In the genomic region with DNA sequence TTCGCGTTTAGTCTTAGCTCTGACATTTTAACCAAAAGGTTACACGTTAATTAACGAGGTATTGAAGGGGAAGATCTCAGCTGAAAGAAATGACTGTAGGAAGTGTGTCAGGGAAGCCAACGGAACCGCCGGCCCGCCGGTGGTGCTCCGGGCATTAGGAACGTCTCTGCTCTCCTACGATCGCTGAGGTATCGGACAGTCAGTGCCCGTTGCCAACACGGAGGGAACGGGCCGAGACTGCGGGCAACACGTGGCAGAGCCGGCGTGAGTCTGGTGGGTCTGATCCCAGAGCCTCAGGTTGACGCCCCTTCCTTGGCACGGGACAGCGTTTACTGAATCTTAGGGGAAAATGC, we compare ENCODE assay signal across 8 cellular contexts. TPM values are rescaled to one million over a fixed set of nuclear protein-coding genes. Genes with fewer than 3 reads are reported as not detected.
A peak's percentile ranks its signal among the peaks of the same experiment; 100 is the strongest.
DNase-seq lines count a peak whose midpoint lies in the region; ATAC-seq and TF ChIP-seq lines count a peak whose summit lies in the region.
"Not testable (repeated sequence)": the region's sequence is repeated elsewhere in the genome, so short reads cannot be mapped to it uniquely, and the experiment has no call there.

No MANE protein-coding gene starts in this region.

- not testable (repeated sequence) for H3K36me3 Mint-ChIP-seq in activated CD8-positive, alpha-beta T cell treated with anti-CD3 and anti-CD28 coated beads, Interleukin-2, amount 10 ng/mL, durations not matched to agents 7 days and 5 days (ENCODE audit: low read depth)

- not testable (repeated sequence) for TF ChIP-seq EP300 in ovary (IDR thresholded peaks at IDR 0.05); tibial nerve (IDR thresholded peaks at IDR 0.05)

- CTCF ChIA-PET in activated CD8-positive, alpha-beta T cell treated with anti-CD3 and anti-CD28 coated beads, Interleukin-2, amount 10 ng/mL, durations not matched to agents 7 days and 5 days (lab: Charles Lee) = not testable (repeated sequence)

- intact Hi-C loops in ovary (cut with DNase I) = not testable (repeated sequence)

- H3K4me1 ChIP-seq in ovary (ENCODE audit: insufficient read depth) = not testable (repeated sequence)
- peaks cover 0 to 13% (median 0%) of the 10 kb centered on the region in 4 donors for H3K4me1 ChIP-seq in tibial nerve

- not testable (repeated sequence) for H3K9me3 Mint-ChIP-seq in activated CD8-positive, alpha-beta T cell treated with anti-CD3 and anti-CD28 coated beads, Interleukin-2, amount 10 ng/mL, durations not matched to agents 7 days and 5 days (ENCODE audit: insufficient read depth)

- H3K27ac ChIP-seq in coronary artery = peak overlapping the region in 1 of 2 donors; percentile 40
- H3K27ac ChIP-seq in ovary = peak overlapping the region; percentile 29 to 66
- H3K27ac ChIP-seq in tibial nerve = peak overlapping the region in 3 of 4 donors; percentile 1 to 79 (median 27)

- H3K4me3 ChIP-seq in GM12864 (ENCODE audit: low read depth, low read length) (peak overlapping the region; percentile 68), coronary artery (peak overlapping the region; percentile 85), iPS-18c (ENCODE audit: insufficient read depth, low read depth, low read length) (peak overlapping the region; percentile 53), ovary (peak overlapping the region; percentile 59), tibial nerve (peak overlapping the region; percentile 49 to 79 (median 62))

- POLR2A ChIA-PET in activated CD8-positive, alpha-beta T cell treated with anti-CD3 and anti-CD28 coated beads, Interleukin-2, amount 10 ng/mL, durations not matched to agents 7 days and 5 days (lab: Charles Lee) = not testable (repeated sequence)

- not testable (repeated sequence) for H3K9me3 ChIP-seq in iPS-18c (ENCODE audit: control insufficient read depth, insufficient read depth, low read length); ovary; tibial nerve

- WGBS in ovary, 3 donors = 0 to 1% (median 0%) methylated on average over 22 to 25 of the region's 25 CpGs
- WGBS in tibial nerve, 2 donors = 0 to 1% methylated on average over 25 of the region's 25 CpGs

- H3K27me3 ChIP-seq in ovary, tibial nerve: not testable (repeated sequence)

- H3K4me3 Mint-ChIP-seq in activated CD8-positive, alpha-beta T cell treated with anti-CD3 and anti-CD28 coated beads, Interleukin-2, amount 10 ng/mL, durations not matched to agents 7 days and 5 days = peak overlapping the region; percentile 98

- peak overlapping the region; percentile 98 for H3K27ac Mint-ChIP-seq in activated CD8-positive, alpha-beta T cell treated with anti-CD3 and anti-CD28 coated beads, Interleukin-2, amount 10 ng/mL, durations not matched to agents 7 days and 5 days

- ATAC-seq in HG02759 (IDR thresholded peaks at IDR 0.05; ENCODE audit: unreplicated experiment) = peak; percentile 11
- not testable (repeated sequence) for ATAC-seq in activated CD8-positive, alpha-beta T cell treated with anti-CD3 and anti-CD28 coated beads, Interleukin-2, amount 10 ng/mL, durations not matched to agents 7 days and 5 days

- not testable (repeated sequence) for H3K36me3 ChIP-seq in ovary, tibial nerve

- not testable (repeated sequence) for H3K27me3 Mint-ChIP-seq in activated CD8-positive, alpha-beta T cell treated with anti-CD3 and anti-CD28 coated beads, Interleukin-2, amount 10 ng/mL, durations not matched to agents 7 days and 5 days (ENCODE audit: low read depth)

- not testable (repeated sequence) for TF ChIP-seq CTCF in GM12864 (IDR thresholded peaks at IDR 0.05; ENCODE audit: low read depth, low read length, missing control alignments); coronary artery (IDR thresholded peaks at IDR 0.05); ovary (IDR thresholded peaks at IDR 0.05); tibial nerve (IDR thresholded peaks at IDR 0.05)

- TF ChIP-seq POLR2A in ovary (IDR thresholded peaks at IDR 0.05); tibial nerve (IDR thresholded peaks at IDR 0.05): not testable (repeated sequence)

- not testable (repeated sequence) for DNase-seq in GM12864 (ENCODE audit: low read depth); coronary artery (ENCODE audit: low spot score); tibial nerve (ENCODE audit: low spot score in 2 of 2)
- DNase-seq in NCI-H2227 (lab: John Stamatoyannopoulos, UW; ENCODE audit: unreplicated experiment) = peak; percentile 59
- DNase-seq in activated CD8-positive, alpha-beta T cell treated with anti-CD3 and anti-CD28 coated beads, Interleukin-2, amount 10 ng/mL, durations not matched to agents 7 days and 5 days = peak; percentile 25
- DNase-seq in ovary = peak; percentile 27 to 63 (median 44)

- peaks cover 26% of the 10 kb centered on the region for H3K4me1 Mint-ChIP-seq in activated CD8-positive, alpha-beta T cell treated with anti-CD3 and anti-CD28 coated beads, Interleukin-2, amount 10 ng/mL, durations not matched to agents 7 days and 5 days (ENCODE audit: low read depth)

RNA-seq across cellular contexts. Expression of gene PMPCB, which starts 16.5 kb away (rescaled TPM):
- total RNA-seq in activated CD8-positive, alpha-beta T cell treated with anti-CD3 and anti-CD28 coated beads, Interleukin-2, amount 10 ng/mL, durations not matched to agents 7 days and 5 days = 10 to 100 TPM; 58.3 to 59.2 TPM
- total RNA-seq in ovary = 10 to 100 TPM; 41.2 to 71.7 (median 60.3) TPM
- polyA plus RNA-seq in ovary = 10 to 100 TPM; 69.8 to 87.0 TPM
- 10 to 100 TPM; 31.8 to 44.3 (median 41.1) TPM for total RNA-seq in tibial nerve
